In genomic region chr9:37485389-37486255, GRCh38 we compare ENCODE assay signal across 8 cellular contexts. TPM values are rescaled to one million over a fixed set of nuclear protein-coding genes. Genes with fewer than 3 reads are reported as not detected.
DNase-seq lines count a peak whose midpoint lies in the region; ATAC-seq lines count a peak whose summit lies in the region.

POLR1E (plus strand) TSS chr9:37485948; CDS start chr9:37486048, 100 bp downstream.

- peaks cover 4% of the 10 kb centered on the region for H3K27me3 ChIP-seq in effector memory CD4-positive, alpha-beta T cell (replicated peaks; ENCODE audit: control insufficient read depth, insufficient read depth, low read length, poor library complexity, severe bottlenecking)

- H3K4me1 ChIP-seq in effector memory CD4-positive, alpha-beta T cell (ENCODE audit: control insufficient read depth, insufficient read depth, low read length, poor library complexity, severe bottlenecking): peaks cover 19% of the 10 kb centered on the region

- H3K36me3 ChIP-seq in effector memory CD4-positive, alpha-beta T cell (ENCODE audit: control insufficient read depth, insufficient read depth, low read length): peaks cover 7% of the 10 kb centered on the region

- DNase-seq in COLO829 (ENCODE audit: low spot score) (peak; percentile 99), HT1080 (ENCODE audit: low read depth) (peak; percentile 93), NOMO-1 (lab: John Stamatoyannopoulos, UW; ENCODE audit: unreplicated experiment in 2 of 2) (peak; percentile 65 to 85), memory B cell (ENCODE audit: low spot score in 2 of 2) (peak; percentile 97)
- DNase-seq in effector memory CD4-positive, alpha-beta T cell: peak; percentile 92 to 94 (median 93)
- DNase-seq in stimulated activated CD8-positive, alpha-beta memory T cell treated with anti-CD3 and anti-CD28 coated beads, Interleukin-12 subunit alpha, Interleukin-12 subunit beta, amount 100 ng/mL, for 1 hour (ENCODE audit: low read depth): peak; percentile 93

- POLR2A ChIA-PET in activated CD8-positive, alpha-beta memory T cell treated with anti-CD3 and anti-CD28 coated beads for 36 hours (lab: Charles Lee): interaction anchor here (0.6 to 2.5 kb wide), 9 partner anchors 10 to 365 kb away, joined by 3 to 23 read pairs (median 3); partner anchors contain the start of genes GRHPR, TOMM5, ZBTB5 and ZCCHC7

- peak within 1 kb of the TSS; percentile 78 for H3K4me3 ChIP-seq in effector memory CD4-positive, alpha-beta T cell (ENCODE audit: insufficient read depth, low read depth, low read length, poor library complexity, severe bottlenecking)

- peaks cover 5% of the 10 kb centered on the region for H3K27me3 Mint-ChIP-seq in memory B cell

- H3K4me3 Mint-ChIP-seq in memory B cell: peak within 1 kb of the TSS; percentile 96

- CTCF ChIA-PET in activated CD8-positive, alpha-beta memory T cell treated with anti-CD3 and anti-CD28 coated beads for 36 hours (lab: Charles Lee): interaction anchor here (0.6 to 1.9 kb wide), 3 partner anchors 20 to 369 kb away, joined by 4 to 7 read pairs (median 4); partner anchors contain the start of gene ZBTB5

- peaks cover 4% of the 10 kb centered on the region for H3K36me3 Mint-ChIP-seq in memory B cell

- peaks cover 26% of the 10 kb centered on the region for H3K4me1 Mint-ChIP-seq in memory B cell

- H3K27ac ChIP-seq in effector memory CD4-positive, alpha-beta T cell (ENCODE audit: insufficient read depth, low read length, poor library complexity, severe bottlenecking): peak within 1 kb of the TSS; percentile 66

- ATAC-seq in GM21360 (IDR thresholded peaks at IDR 0.05; ENCODE audit: unreplicated experiment) (peak; percentile 91), memory B cell (ENCODE audit: low read depth) (peak; percentile 97)

- peak within 1 kb of the TSS; percentile 92 for H3K27ac Mint-ChIP-seq in memory B cell

- H3K9me3 ChIP-seq in effector memory CD4-positive, alpha-beta T cell (ENCODE audit: control insufficient read depth, low read length): no peaks in the 10 kb centered on the region

- H3K9me3 Mint-ChIP-seq in memory B cell: no peaks in the 10 kb centered on the region

RNA-seq across cellular contexts. Expression of gene POLR1E, which starts in this region (rescaled TPM):
- 62.4 and 65.3 TPM in 2 replicates for total RNA-seq in HT1080 (2014; rRNA removed; shearing (Covaris generic))
- 46.3 and 46.4 TPM in 2 replicates for polyA plus RNA-seq in HT1080 (2015; cell fraction: cytosol; rRNA removed)
- polyA plus RNA-seq in HT1080 (2015; cell fraction: nucleus; rRNA removed): 27.3 and 34.5 TPM in 2 replicates
- total RNA-seq in activated CD8-positive, alpha-beta memory T cell treated with anti-CD3 and anti-CD28 coated beads for 36 hours: 10 to 100 TPM; 80.6 to 81.2 TPM

Comparison
In these comparisons a context has a peak if more than half of its experiments do, and no peak if none do; other contexts are left out.
1. Peak in every context shown above with its lines: DNase-seq, ATAC-seq, H3K4me3 ChIP-seq and H3K27ac ChIP-seq.